Comparison of ENCODE assay signal across 20 cellular contexts in genomic region chr3:38128303-38128655, GRCh38. TPM values are rescaled to one million over a fixed set of nuclear protein-coding genes. Genes with fewer than 3 reads are reported as not detected.
DNase-seq lines count a peak whose midpoint lies in the region; ATAC-seq, FAIRE-seq and TF ChIP-seq lines count a peak whose summit lies in the region.
"Had no signal": no experiment of that assay in that cellular context is flagged by ENCODE, and none has a peak within 500 bp of the region (broad histone marks: within the 10 kb centered on the region; RNA-seq: fewer than 3 reads in every experiment).

No MANE protein-coding gene starts in this region.

- H3K4me1 Mint-ChIP-seq in activated naive CD4-positive, alpha-beta T cell treated with anti-CD3 and anti-CD28 coated beads, Interleukin-2, amount 50 U/mL, for 24 hours: peaks cover 10% of the 10 kb centered on the region

- CTCF ChIA-PET in RWPE1 (lab: Yijun Ruan, JAX): interaction anchor here (0.6 to 1.2 kb wide), 2 partner anchors 13 to 186 kb away, joined by 3 to 4 read pairs; no protein-coding TSS in a partner anchor

- ATAC-seq in omental fat pad (ENCODE audit: low FRiP score) (no peak), HG03439 (IDR thresholded peaks at IDR 0.05; ENCODE audit: unreplicated experiment) (no peak)
- ATAC-seq: HCT116, K562 had no signal

- FAIRE-seq in urothelium cell line (lab: Jason Lieb, UNC): no peak
- FAIRE-seq: K562, RCC 7860 had no signal

- H3K27ac Mint-ChIP-seq in activated naive CD4-positive, alpha-beta T cell treated with anti-CD3 and anti-CD28 coated beads, Interleukin-2, amount 50 U/mL, for 24 hours: peak overlapping the region; percentile 8

- no peaks in the 10 kb centered on the region for H3K27me3 Mint-ChIP-seq in activated naive CD4-positive, alpha-beta T cell treated with anti-CD3 and anti-CD28 coated beads, Interleukin-2, amount 50 U/mL, for 24 hours
- H3K27me3 Mint-ChIP-seq: CD8-positive, alpha-beta memory T cell had no signal

- H3K27ac ChIP-seq in RWPE1 (peak overlapping the region; percentile 14; the same call in 1 of the 2 replicates), coronary artery (peak overlapping the region in 1 of 2 donors; percentile 26)

- POLR2A ChIA-PET in RWPE1 (lab: Yijun Ruan, JAX; ENCODE audit: low non-redundant PET): no interaction called here

- no peak for DNase-seq in activated naive CD4-positive, alpha-beta T cell treated with Interleukin-2 at 50 U/mL for 16 hours
- DNase-seq in RWPE1 (ENCODE audit: low spot score) (no peak), coronary artery (ENCODE audit: low spot score) (peak; percentile 55), omental fat pad (ENCODE audit: low spot score) (peak; percentile 6), epidermal melanocyte (ENCODE audit: insufficient read length, low spot score) (no peak), urothelium cell line (ENCODE audit: low spot score) (no peak)
- DNase-seq: CD8-positive, alpha-beta memory T cell; DMS79; GOT3; NCI-H1105; NCI-H2081; NCI-H748 treated with DMSO at 0.1 percent for 48 hours; NK-92 treated with Interleukin-12 subunit alpha and Interleukin-12 subunit beta, amount 100 ng/mL, for 24 hours; SHP77 had no signal

- H3K4me3 Mint-ChIP-seq in activated naive CD4-positive, alpha-beta T cell treated with anti-CD3 and anti-CD28 coated beads, Interleukin-2, amount 50 U/mL, for 24 hours: no peak overlapping the region
- H3K4me3 Mint-ChIP-seq: CD8-positive, alpha-beta memory T cell had no signal

- no peak overlapping the region for H3K4me3 ChIP-seq in coronary artery
- H3K4me3 ChIP-seq: BLaER1 treated with 17β-estradiol and CSF1 and Interleukin-3, amounts not matched to agents 10 nM and 100 nM; K562 had no signal

- H3K9me3 Mint-ChIP-seq in activated naive CD4-positive, alpha-beta T cell treated with anti-CD3 and anti-CD28 coated beads, Interleukin-2, amount 50 U/mL, for 24 hours: no peaks in the 10 kb centered on the region
- H3K9me3 Mint-ChIP-seq: CD8-positive, alpha-beta memory T cell had no signal

- TF ChIP-seq CTCF in RWPE1 (conservative IDR thresholded peaks at IDR 0.05; ENCODE audit: low read depth): no peak
- no peak for TF ChIP-seq CTCF in coronary artery (IDR thresholded peaks at IDR 0.05)
- TF ChIP-seq CTCF in omental fat pad (IDR thresholded peaks at IDR 0.05): no peak

- peaks cover 5% of the 10 kb centered on the region for H3K36me3 Mint-ChIP-seq in activated naive CD4-positive, alpha-beta T cell treated with anti-CD3 and anti-CD28 coated beads, Interleukin-2, amount 50 U/mL, for 24 hours

RNA-seq across cellular contexts. Expression of gene ACAA1, which starts 8.6 kb away (rescaled TPM):
- total RNA-seq in omental fat pad: 10 to 100 TPM; 48.1 to 69.5 (median 62.5) TPM

RNA-seq across cellular contexts. Expression of gene MYD88, which starts 10.2 kb away (rescaled TPM):
- 10 to 100 TPM; 37.6 to 78.0 (median 53.6) TPM for total RNA-seq in omental fat pad

RNA-seq across cellular contexts. Expression of gene OXSR1, which starts 37.1 kb away (rescaled TPM):
- 10 to 100 TPM; 29.8 to 51.7 (median 45.5) TPM for total RNA-seq in omental fat pad

Comparison
In these comparisons a context has a peak if more than half of its experiments do, and no peak if none do; other contexts are left out.
1. DNase-seq: peak in coronary artery (single experiment) and omental fat pad (single experiment); none in activated naive CD4-positive, alpha-beta T cell treated with Interleukin-2 at 50 U/mL for 16 hours (single experiment), RWPE1 (single experiment), epidermal melanocyte (single experiment) and urothelium cell line (single experiment).